Comparison of ENCODE assay signal across 1 cellular context in the genomic region with DNA sequence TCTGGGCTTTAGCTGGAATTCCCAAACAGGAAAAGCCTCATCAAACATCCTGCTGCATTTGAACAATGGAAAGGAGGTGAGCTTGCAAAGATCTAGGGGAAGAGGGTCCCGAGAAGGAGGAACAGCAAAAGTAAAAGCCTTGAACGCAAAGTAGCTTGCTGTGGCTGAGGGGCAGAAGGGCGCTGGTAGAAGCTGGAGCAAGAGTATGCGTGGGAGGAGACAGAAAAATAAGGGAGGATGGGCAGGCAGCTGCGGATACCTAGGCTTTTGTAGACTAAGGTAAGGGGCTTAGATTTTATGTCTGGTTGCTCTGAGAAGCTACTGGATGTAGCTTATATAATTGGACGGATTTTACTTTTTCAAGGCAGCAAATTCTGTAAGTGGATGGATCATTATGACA.
TF ChIP-seq lines count a peak whose summit lies in the region.

No MANE protein-coding gene starts in this region.

TF ChIP-seq in GM23338, 12 proteins besides CTCF, POLR2A, EP300 and RAD21:
- TF ChIP-seq ZNF462 (CRISPR knock-in tag; IDR thresholded peaks at IDR 0.05), result no peak
